ENCODE assay signal across 12 cellular contexts in genomic region chr9:134546231-134546731, GRCh38.
DNase-seq lines count a peak whose midpoint lies in the region; ATAC-seq and TF ChIP-seq lines count a peak whose summit lies in the region.
"Had no signal": no experiment of that assay in that cellular context is flagged by ENCODE, and none has a peak within 500 bp of the region (broad histone marks: within the 10 kb centered on the region; RNA-seq: fewer than 3 reads in every experiment).

No MANE protein-coding gene starts in this region.

- H2AK5ac ChIP-seq in mesendoderm (ENCODE audit: low read length) = no peak overlapping the region

- no peak overlapping the region for H3K9ac ChIP-seq in endodermal cell (ENCODE audit: extremely low read depth, low read length, poor library complexity, severe bottlenecking)
- no peak overlapping the region for H3K9ac ChIP-seq in mesendoderm (ENCODE audit: low read length)
- H3K9ac ChIP-seq in stomach smooth muscle (ENCODE audit: low read length in 2 of 2) = peak overlapping the region in 1 of 2 donors; percentile 20

- no peak overlapping the region for H3K4ac ChIP-seq in mesendoderm (ENCODE audit: low read depth, low read length)

- no peak overlapping the region for H2BK5ac ChIP-seq in mesendoderm (ENCODE audit: low read length)

- no peak overlapping the region for H3K18ac ChIP-seq in mesendoderm (ENCODE audit: low read length)

- no peak overlapping the region for H2BK15ac ChIP-seq in mesendoderm (replicated peaks; ENCODE audit: low read depth)

- peaks cover 5% of the 10 kb centered on the region for H3K36me3 Mint-ChIP-seq in HFFc6 (ENCODE audit: low read depth)
- H3K36me3 Mint-ChIP-seq in endodermal cell (ENCODE audit: low read depth) = no peaks in the 10 kb centered on the region

- H3K4me1 ChIP-seq in endodermal cell (ENCODE audit: control insufficient read depth, insufficient read depth, low read length) = peaks cover 4% of the 10 kb centered on the region
- H3K4me1 ChIP-seq in mesendoderm (ENCODE audit: control insufficient read depth, low read depth, low read length) = peaks cover 3% of the 10 kb centered on the region
- peaks cover 24% of the 10 kb centered on the region for H3K4me1 ChIP-seq in stomach smooth muscle (ENCODE audit: control insufficient read depth, insufficient read depth, low read length)

- ATAC-seq in GM19023 (IDR thresholded peaks at IDR 0.05; ENCODE audit: unreplicated experiment) (no peak), HG03045 (IDR thresholded peaks at IDR 0.05; ENCODE audit: unreplicated experiment) (no peak)
- ATAC-seq: SK-N-SH treated with all-trans-retinoic acid at 6 μM for 48 hours had no signal

- no peaks in the 10 kb centered on the region for H3K79me2 ChIP-seq in mesendoderm (ENCODE audit: control insufficient read depth, insufficient read depth, low read length)

- H3K27me3 ChIP-seq in endodermal cell (ENCODE audit: control insufficient read depth, insufficient read depth, low read length, poor library complexity, severe bottlenecking) (no peaks in the 10 kb centered on the region), mesendoderm (ENCODE audit: insufficient read depth, low read length, poor library complexity) (no peaks in the 10 kb centered on the region), stomach smooth muscle (ENCODE audit: control insufficient read depth in 1 of 2, insufficient read depth in 2 of 2, low read length in 2 of 2) (peaks cover 0 to 2% of the 10 kb centered on the region in 2 donors)

- peaks cover 6% of the 10 kb centered on the region; the same call in 1 of the 2 replicates for H3K9me3 Mint-ChIP-seq in HFFc6
- peaks cover 14% of the 10 kb centered on the region for H3K9me3 Mint-ChIP-seq in endodermal cell

- peak overlapping the region; percentile 78 for H3K27ac Mint-ChIP-seq in HFFc6
- H3K27ac Mint-ChIP-seq in endodermal cell = peak overlapping the region; percentile 21

- 63 to 76% methylated on average over 12 to 14 of the region's 14 CpGs for WGBS in endodermal cell (ENCODE audit: insufficient coverage in 1 of 2, insufficient read length in 1 of 2), 2 experiments
- no CpG with 5 or more reads among the region's 14 CpGs for WGBS in mesendoderm (ENCODE audit: extremely low coverage, insufficient coverage, low lambda C conversion rate)

- no peak overlapping the region for H3K23ac ChIP-seq in mesendoderm (ENCODE audit: low read length)

- peaks cover 43% of the 10 kb centered on the region for H3K4me1 Mint-ChIP-seq in HFFc6 (ENCODE audit: low read depth)
- peaks cover 16% of the 10 kb centered on the region for H3K4me1 Mint-ChIP-seq in endodermal cell

- peak overlapping the region; percentile 25 for H3K56ac ChIP-seq in mesendoderm (ENCODE audit: low read length)

- no peak overlapping the region for H3K4me2 ChIP-seq in mesendoderm (ENCODE audit: low read length)

- no peak for TF ChIP-seq CTCF in HFFc6 (IDR thresholded peaks at IDR 0.05)
- TF ChIP-seq CTCF in endodermal cell (conservative IDR thresholded peaks at IDR 0.05) = no peak

- DNase-seq in HFFc6 (no peak), endodermal cell (peak; percentile 66), mesendoderm (peak; percentile 28), KG1 (lab: John Stamatoyannopoulos, UW) (no peak)
- DNase-seq in stimulated activated CD4-positive, alpha-beta T cell treated with anti-CD3 and anti-CD28 coated beads, Interleukin-2, amount 100 ng/mL, for 48 hours = no peak
- DNase-seq: activated gamma-delta T cell treated with Interleukin-2 at 50 U/mL for 16 hours; effector CD8-positive, alpha-beta T cell; NCI-H69 had no signal

- H3K4me3 ChIP-seq in endodermal cell (ENCODE audit: low read length) (no peak overlapping the region), mesendoderm (ENCODE audit: low read length) (no peak overlapping the region), stomach smooth muscle (ENCODE audit: low read length in 2 of 2) (peak overlapping the region; percentile 59 to 65)

- H3K4me3 Mint-ChIP-seq in HFFc6 (peak overlapping the region; percentile 17; the same call in 1 of the 2 replicates), endodermal cell (no peak overlapping the region)

- H3K27ac ChIP-seq in endodermal cell (ENCODE audit: low read depth, low read length) (peak overlapping the region; percentile 67), mesendoderm (ENCODE audit: low read depth, low read length) (no peak overlapping the region), stomach smooth muscle (ENCODE audit: low read length) (peak overlapping the region; percentile 46)

- no peak overlapping the region for H2BK120ac ChIP-seq in mesendoderm (ENCODE audit: low read depth, low read length)

- no peak overlapping the region for H4K8ac ChIP-seq in mesendoderm (ENCODE audit: low read depth, low read length)

- no peaks in the 10 kb centered on the region for H3K79me1 ChIP-seq in mesendoderm (ENCODE audit: low read length)

- H3K9me3 ChIP-seq in endodermal cell (ENCODE audit: control insufficient read depth, low read length) (no peaks in the 10 kb centered on the region), stomach smooth muscle (ENCODE audit: control insufficient read depth in 2 of 2, low read length in 2 of 2) (no peaks in the 10 kb centered on the region)

- H3K36me3 ChIP-seq in endodermal cell (ENCODE audit: control insufficient read depth, insufficient read depth, low read length) = no peaks in the 10 kb centered on the region
- H3K36me3 ChIP-seq in mesendoderm (ENCODE audit: control insufficient read depth, insufficient read depth, low read length) = no peaks in the 10 kb centered on the region
- no peaks in the 10 kb centered on the region for H3K36me3 ChIP-seq in stomach smooth muscle (ENCODE audit: control insufficient read depth in 2 of 2, insufficient read depth in 2 of 2, low read length in 2 of 2)

- H3K27me3 Mint-ChIP-seq in HFFc6 (ENCODE audit: insufficient read depth) (no peaks in the 10 kb centered on the region; the same call in none of the 2 replicates), endodermal cell (ENCODE audit: insufficient read depth) (peaks cover 1% of the 10 kb centered on the region)

- H4K5ac ChIP-seq in mesendoderm (ENCODE audit: low read length) = no peak overlapping the region

Comparison
In these comparisons a context has a peak if more than half of its experiments do, and no peak if none do; other contexts are left out.
1. DNase-seq: peak in endodermal cell (single experiment) and mesendoderm (single experiment); none in HFFc6 (single experiment), KG1 (single experiment) and stimulated activated CD4-positive, alpha-beta T cell treated with anti-CD3 and anti-CD28 coated beads, Interleukin-2, amount 100 ng/mL, for 48 hours (0 of 2).
2. H3K4me3 ChIP-seq: peak in stomach smooth muscle (2 of 2); none in endodermal cell (single experiment) and mesendoderm (single experiment).